ENCODE assay signal across 1 cellular context in the genomic region with DNA sequence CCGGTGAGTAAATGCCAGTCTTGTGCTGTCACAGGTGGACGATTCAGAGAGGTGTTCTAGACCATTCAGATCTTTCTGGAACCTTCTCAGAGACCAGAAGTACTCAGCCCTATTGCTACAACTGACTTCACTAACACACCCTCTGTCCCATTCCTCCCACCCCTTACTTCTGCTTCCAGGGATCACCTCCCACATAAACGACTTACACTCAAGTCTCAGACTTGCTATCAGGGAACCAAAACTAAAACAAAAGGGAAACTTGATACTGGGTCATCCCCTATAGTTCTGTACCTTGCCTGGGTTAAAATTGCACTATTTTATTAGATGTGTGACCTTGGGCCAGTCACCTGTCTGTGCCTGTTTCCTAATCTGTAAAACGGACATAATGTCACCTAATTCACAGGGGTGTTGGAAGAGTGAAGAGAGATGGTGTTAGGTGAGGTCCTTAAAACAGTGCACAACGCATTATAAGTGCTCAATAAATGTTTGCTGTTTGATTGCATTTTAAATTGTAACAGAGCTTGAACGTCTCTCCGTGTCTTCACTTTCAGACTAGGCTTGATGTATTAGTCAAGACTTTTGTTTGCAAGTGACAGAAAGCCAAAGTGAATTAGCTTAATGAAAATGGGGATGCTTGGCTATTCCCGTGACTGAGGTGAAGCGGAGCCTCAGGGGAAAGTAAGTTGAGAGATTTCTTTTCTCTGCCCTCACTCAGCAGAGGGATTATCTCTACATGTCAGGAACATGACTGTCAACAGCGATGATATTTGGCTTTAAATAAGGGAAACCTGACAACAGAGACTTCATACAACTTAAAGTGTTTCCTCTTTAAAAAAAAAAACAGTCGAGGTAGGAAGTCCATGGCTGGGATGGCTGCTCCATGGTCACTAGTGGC.
TF ChIP-seq lines count a peak whose summit lies in the region.

No MANE protein-coding gene starts in this region.

TF ChIP-seq in K562, 482 proteins besides CTCF, POLR2A, EP300 and RAD21 (continued from another document):
- TF ChIP-seq, protein P1, sequence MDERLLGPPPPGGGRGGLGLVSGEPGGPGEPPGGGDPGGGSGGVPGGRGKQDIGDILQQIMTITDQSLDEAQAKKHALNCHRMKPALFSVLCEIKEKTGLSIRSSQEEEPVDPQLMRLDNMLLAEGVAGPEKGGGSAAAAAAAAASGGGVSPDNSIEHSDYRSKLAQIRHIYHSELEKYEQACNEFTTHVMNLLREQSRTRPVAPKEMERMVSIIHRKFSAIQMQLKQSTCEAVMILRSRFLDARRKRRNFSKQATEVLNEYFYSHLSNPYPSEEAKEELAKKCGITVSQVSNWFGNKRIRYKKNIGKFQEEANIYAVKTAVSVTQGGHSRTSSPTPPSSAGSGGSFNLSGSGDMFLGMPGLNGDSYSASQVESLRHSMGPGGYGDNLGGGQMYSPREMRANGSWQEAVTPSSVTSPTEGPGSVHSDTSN (CRISPR knock-in tag; IDR thresholded peaks at IDR 0.05; ENCODE audit: low read depth): no peak
- TF ChIP-seq, protein P1 (tag; conservative IDR thresholded peaks at IDR 0.05; ENCODE audit: low read depth): peak; percentile 48; the same call in 1 of the 2 replicates
- no peak for TF ChIP-seq BDP1 (IDR thresholded peaks at IDR 0.05; ENCODE audit: insufficient read depth, insufficient read length)
- no peak for TF ChIP-seq SOX6 (IDR thresholded peaks at IDR 0.05)
- peak; percentile 59 for TF ChIP-seq TCF3 (CRISPR knock-in tag; IDR thresholded peaks at IDR 0.05)
- 0 out of 2 replicates have a peak, but pooled peaks have one; percentile 17 for TF ChIP-seq EGR1 (conservative IDR thresholded peaks at IDR 0.05)
- TF ChIP-seq ESRRA (IDR thresholded peaks at IDR 0.05; ENCODE audit: borderline replicate concordance, low read depth): peak; percentile 87; the same call in 1 of the 2 replicates
- TF ChIP-seq CHD2 (IDR thresholded peaks at IDR 0.05; ENCODE audit: low read depth, low read length): no peak
- no peak for TF ChIP-seq CBX8 (IDR thresholded peaks at IDR 0.05; ENCODE audit: borderline replicate concordance, extremely low read depth, low read depth, low read length, poor library complexity, severe bottlenecking)
- no peak for TF ChIP-seq ZNF717 (CRISPR knock-in tag; IDR thresholded peaks at IDR 0.05)
- TF ChIP-seq, protein P2, sequence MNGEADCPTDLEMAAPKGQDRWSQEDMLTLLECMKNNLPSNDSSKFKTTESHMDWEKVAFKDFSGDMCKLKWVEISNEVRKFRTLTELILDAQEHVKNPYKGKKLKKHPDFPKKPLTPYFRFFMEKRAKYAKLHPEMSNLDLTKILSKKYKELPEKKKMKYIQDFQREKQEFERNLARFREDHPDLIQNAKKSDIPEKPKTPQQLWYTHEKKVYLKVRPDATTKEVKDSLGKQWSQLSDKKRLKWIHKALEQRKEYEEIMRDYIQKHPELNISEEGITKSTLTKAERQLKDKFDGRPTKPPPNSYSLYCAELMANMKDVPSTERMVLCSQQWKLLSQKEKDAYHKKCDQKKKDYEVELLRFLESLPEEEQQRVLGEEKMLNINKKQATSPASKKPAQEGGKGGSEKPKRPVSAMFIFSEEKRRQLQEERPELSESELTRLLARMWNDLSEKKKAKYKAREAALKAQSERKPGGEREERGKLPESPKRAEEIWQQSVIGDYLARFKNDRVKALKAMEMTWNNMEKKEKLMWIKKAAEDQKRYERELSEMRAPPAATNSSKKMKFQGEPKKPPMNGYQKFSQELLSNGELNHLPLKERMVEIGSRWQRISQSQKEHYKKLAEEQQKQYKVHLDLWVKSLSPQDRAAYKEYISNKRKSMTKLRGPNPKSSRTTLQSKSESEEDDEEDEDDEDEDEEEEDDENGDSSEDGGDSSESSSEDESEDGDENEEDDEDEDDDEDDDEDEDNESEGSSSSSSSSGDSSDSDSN (IDR thresholded peaks at IDR 0.05; ENCODE audit: borderline replicate concordance in 1 of 2, low read depth in 2 of 2, low read length in 2 of 2): no peak
- no peak for TF ChIP-seq IFI16 (CRISPR knock-in tag; IDR thresholded peaks at IDR 0.05)
- TF ChIP-seq NR2C2 (CRISPR knock-in tag; IDR thresholded peaks at IDR 0.05): 0 out of 2 replicates have a peak, but pooled peaks have one; percentile 17
- no peak for TF ChIP-seq NR2C2 (tag; IDR thresholded peaks at IDR 0.05)
- no peak for TF ChIP-seq MAFK (IDR thresholded peaks at IDR 0.05; ENCODE audit: low read length)
TF ChIP-seq in K562: peak in this region for 15.
